ENCODE assay signal across 2 cellular contexts in the genomic region with DNA sequence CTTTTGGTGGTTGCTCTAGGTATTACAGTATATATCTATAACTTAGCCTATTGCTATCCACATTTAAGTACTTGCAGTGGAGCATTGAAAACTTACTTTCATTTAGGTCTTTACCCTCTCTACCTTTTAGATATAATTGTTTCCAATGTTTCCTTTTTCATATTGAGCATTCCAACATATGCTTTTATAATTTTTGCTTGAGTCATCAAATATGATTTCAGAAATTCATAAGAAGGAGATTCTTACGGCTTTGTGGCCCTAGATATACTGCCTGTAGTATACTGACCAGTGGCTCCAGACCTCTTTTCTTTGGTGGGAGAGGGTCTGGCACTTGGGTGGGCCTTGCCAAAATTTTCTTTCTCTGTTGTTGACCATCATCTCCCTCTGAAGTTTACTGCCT.
TF ChIP-seq lines count a peak whose summit lies in the region.

No MANE protein-coding gene starts in this region.

TF ChIP-seq in A549, 52 proteins besides CTCF, POLR2A, EP300 and RAD21:
- TF ChIP-seq CEBPB (IDR thresholded peaks at IDR 0.05) (no peak), EHMT2 (IDR thresholded peaks at IDR 0.05; ENCODE audit: low read depth) (no peak), MAFK (IDR thresholded peaks at IDR 0.05; ENCODE audit: partially characterized antibody) (peak; percentile 94)

TF ChIP-seq in IMR-90, 13 proteins besides CTCF, POLR2A, EP300 and RAD21:
- peak; percentile 89 for TF ChIP-seq MAFK (IDR thresholded peaks at IDR 0.05; ENCODE audit: low read depth, low read length)
- TF ChIP-seq ELK1 (IDR thresholded peaks at IDR 0.05; ENCODE audit: borderline replicate concordance, low read depth, low read length), result no peak
